ENCODE assay signal across 1 cellular context in the genomic region with DNA sequence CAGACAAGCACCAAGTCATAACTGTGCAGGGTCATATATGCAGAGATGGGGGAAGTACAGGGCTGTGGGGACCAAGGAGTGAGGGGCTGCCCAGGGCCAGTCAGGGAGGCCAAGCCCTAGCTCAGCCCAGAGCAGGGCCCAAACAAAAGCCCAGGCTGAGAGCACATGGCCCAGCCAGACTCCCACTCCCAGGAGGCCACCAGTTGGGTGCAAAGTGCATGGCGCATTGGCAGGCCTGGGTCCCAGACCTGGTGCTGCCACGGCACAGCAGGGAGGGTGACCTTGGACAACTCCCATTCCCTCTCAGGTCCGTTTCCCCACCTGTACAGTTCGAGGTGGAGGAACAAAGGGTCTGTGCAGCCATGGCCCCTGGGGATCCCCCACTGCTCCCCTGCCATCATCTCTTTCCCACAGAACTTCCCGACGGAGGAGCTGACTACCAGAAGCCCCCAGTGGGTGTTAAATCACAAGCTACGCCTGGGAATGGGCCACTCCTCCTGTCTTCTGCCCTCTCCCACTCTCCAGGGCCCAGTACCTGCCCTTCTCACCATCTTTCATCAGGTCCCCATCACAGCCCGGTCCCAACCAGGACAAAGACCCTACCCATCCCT.
TF ChIP-seq lines count a peak whose summit lies in the region.

No MANE protein-coding gene starts in this region.

TF ChIP-seq in HepG2, 621 proteins besides CTCF, POLR2A, EP300 and RAD21 (continued from another document and continues in another):
- TF ChIP-seq RARA (CRISPR knock-in tag; IDR thresholded peaks at IDR 0.05) (peak; percentile 70), ADNP (CRISPR knock-in tag; IDR thresholded peaks at IDR 0.05) (no peak), ZNF337 (CRISPR knock-in tag; IDR thresholded peaks at IDR 0.05; ENCODE audit: borderline replicate concordance, low read depth) (no peak), JUN (CRISPR knock-in tag; IDR thresholded peaks at IDR 0.05) (peak; percentile 62; the same call in 1 of the 2 replicates), GZF1 (CRISPR knock-in tag; IDR thresholded peaks at IDR 0.05) (peak; percentile 65), U2AF2 (IDR thresholded peaks at IDR 0.05; ENCODE audit: low read depth, low read length) (peak; percentile 27; the same call in 1 of the 2 replicates), ZNF160 (CRISPR knock-in tag; IDR thresholded peaks at IDR 0.05) (peak; percentile 49; the same call in 1 of the 2 replicates), ZNF614 (CRISPR knock-in tag; IDR thresholded peaks at IDR 0.05; ENCODE audit: borderline replicate concordance) (peak; percentile 69; the same call in 1 of the 2 replicates), GLI4 (CRISPR knock-in tag; IDR thresholded peaks at IDR 0.05; ENCODE audit: borderline replicate concordance) (no peak), ZBTB7B (CRISPR knock-in tag; IDR thresholded peaks at IDR 0.05) (peak; percentile 96), ZIK1 (CRISPR knock-in tag; IDR thresholded peaks at IDR 0.05; ENCODE audit: borderline replicate concordance, low read depth) (peak; percentile 81), SKI (IDR thresholded peaks at IDR 0.05; ENCODE audit: partially characterized antibody) (peak; percentile 66), ZNF562 (CRISPR knock-in tag; IDR thresholded peaks at IDR 0.05; ENCODE audit: borderline replicate concordance) (no peak), ZNF772 (CRISPR knock-in tag; IDR thresholded peaks at IDR 0.05) (peak; percentile 93), SRSF9 (IDR thresholded peaks at IDR 0.05; ENCODE audit: borderline replicate concordance, insufficient read depth, low read depth, low read length, poor library complexity, severe bottlenecking) (no peak), ZNF652 (CRISPR knock-in tag; IDR thresholded peaks at IDR 0.05; ENCODE audit: borderline replicate concordance, low read depth) (no peak), KLF11 (CRISPR knock-in tag; IDR thresholded peaks at IDR 0.05) (peak; percentile 86), ESRRA (CRISPR knock-in tag; IDR thresholded peaks at IDR 0.05; ENCODE audit: low read depth) (peak; percentile 95), NFE2 (CRISPR knock-in tag; IDR thresholded peaks at IDR 0.05) (no peak), ZNF724P (CRISPR knock-in tag; IDR thresholded peaks at IDR 0.05; ENCODE audit: borderline replicate concordance) (peak; percentile 72; the same call in 1 of the 2 replicates), SNAPC2 (CRISPR knock-in tag; IDR thresholded peaks at IDR 0.05) (no peak), FOXK1 (CRISPR knock-in tag; IDR thresholded peaks at IDR 0.05; ENCODE audit: borderline replicate concordance, low read depth) (peak; percentile 54; the same call in 1 of the 2 replicates), ZNF510 (CRISPR knock-in tag; IDR thresholded peaks at IDR 0.05; ENCODE audit: low read depth) (peak; percentile 93), ZNF33B (CRISPR knock-in tag; IDR thresholded peaks at IDR 0.05) (no peak; the same call in 1 of the 2 replicates), SIX4 (CRISPR knock-in tag; IDR thresholded peaks at IDR 0.05) (no peak; the same call in 1 of the 2 replicates), SOX13 (IDR thresholded peaks at IDR 0.05) (no peak), SOX13 (CRISPR knock-in tag; conservative IDR thresholded peaks at IDR 0.05 in 1 of 2, IDR thresholded peaks at IDR 0.05 in 1 of 2) (peak; percentile 29 to 64; a peak in 2 of 4 replicates), SNAI1 (CRISPR knock-in tag; IDR thresholded peaks at IDR 0.05; ENCODE audit: borderline replicate concordance) (no peak), ZKSCAN5 (CRISPR knock-in tag; IDR thresholded peaks at IDR 0.05) (no peak), ZNF609 (CRISPR knock-in tag; IDR thresholded peaks at IDR 0.05; ENCODE audit: borderline replicate concordance) (0 out of 2 replicates have a peak, but pooled peaks have one; percentile 75), NFIC (IDR thresholded peaks at IDR 0.05; ENCODE audit: low read length) (no peak), TERF1 (CRISPR knock-in tag; IDR thresholded peaks at IDR 0.05) (no peak; the same call in 1 of the 2 replicates), ZNF280B (CRISPR knock-in tag; IDR thresholded peaks at IDR 0.05; ENCODE audit: borderline replicate concordance) (peak; percentile 34; the same call in 1 of the 2 replicates), ZNF672 (CRISPR knock-in tag; IDR thresholded peaks at IDR 0.05) (no peak), ZNF83 (CRISPR knock-in tag; IDR thresholded peaks at IDR 0.05; ENCODE audit: borderline replicate concordance) (no peak), PBX3 (CRISPR knock-in tag; IDR thresholded peaks at IDR 0.05; ENCODE audit: borderline replicate concordance) (no peak)
- TF ChIP-seq, protein P1, sequence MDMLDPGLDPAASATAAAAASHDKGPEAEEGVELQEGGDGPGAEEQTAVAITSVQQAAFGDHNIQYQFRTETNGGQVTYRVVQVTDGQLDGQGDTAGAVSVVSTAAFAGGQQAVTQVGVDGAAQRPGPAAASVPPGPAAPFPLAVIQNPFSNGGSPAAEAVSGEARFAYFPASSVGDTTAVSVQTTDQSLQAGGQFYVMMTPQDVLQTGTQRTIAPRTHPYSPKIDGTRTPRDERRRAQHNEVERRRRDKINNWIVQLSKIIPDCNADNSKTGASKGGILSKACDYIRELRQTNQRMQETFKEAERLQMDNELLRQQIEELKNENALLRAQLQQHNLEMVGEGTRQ (IDR thresholded peaks at IDR 0.05; ENCODE audit: low read depth, low read length): peak; percentile 36; the same call in 1 of the 2 replicates
- TF ChIP-seq, protein P1 (CRISPR knock-in tag; IDR thresholded peaks at IDR 0.05; ENCODE audit: borderline replicate concordance): peak; percentile 50; the same call in 1 of the 2 replicates
- TF ChIP-seq, protein P2, sequence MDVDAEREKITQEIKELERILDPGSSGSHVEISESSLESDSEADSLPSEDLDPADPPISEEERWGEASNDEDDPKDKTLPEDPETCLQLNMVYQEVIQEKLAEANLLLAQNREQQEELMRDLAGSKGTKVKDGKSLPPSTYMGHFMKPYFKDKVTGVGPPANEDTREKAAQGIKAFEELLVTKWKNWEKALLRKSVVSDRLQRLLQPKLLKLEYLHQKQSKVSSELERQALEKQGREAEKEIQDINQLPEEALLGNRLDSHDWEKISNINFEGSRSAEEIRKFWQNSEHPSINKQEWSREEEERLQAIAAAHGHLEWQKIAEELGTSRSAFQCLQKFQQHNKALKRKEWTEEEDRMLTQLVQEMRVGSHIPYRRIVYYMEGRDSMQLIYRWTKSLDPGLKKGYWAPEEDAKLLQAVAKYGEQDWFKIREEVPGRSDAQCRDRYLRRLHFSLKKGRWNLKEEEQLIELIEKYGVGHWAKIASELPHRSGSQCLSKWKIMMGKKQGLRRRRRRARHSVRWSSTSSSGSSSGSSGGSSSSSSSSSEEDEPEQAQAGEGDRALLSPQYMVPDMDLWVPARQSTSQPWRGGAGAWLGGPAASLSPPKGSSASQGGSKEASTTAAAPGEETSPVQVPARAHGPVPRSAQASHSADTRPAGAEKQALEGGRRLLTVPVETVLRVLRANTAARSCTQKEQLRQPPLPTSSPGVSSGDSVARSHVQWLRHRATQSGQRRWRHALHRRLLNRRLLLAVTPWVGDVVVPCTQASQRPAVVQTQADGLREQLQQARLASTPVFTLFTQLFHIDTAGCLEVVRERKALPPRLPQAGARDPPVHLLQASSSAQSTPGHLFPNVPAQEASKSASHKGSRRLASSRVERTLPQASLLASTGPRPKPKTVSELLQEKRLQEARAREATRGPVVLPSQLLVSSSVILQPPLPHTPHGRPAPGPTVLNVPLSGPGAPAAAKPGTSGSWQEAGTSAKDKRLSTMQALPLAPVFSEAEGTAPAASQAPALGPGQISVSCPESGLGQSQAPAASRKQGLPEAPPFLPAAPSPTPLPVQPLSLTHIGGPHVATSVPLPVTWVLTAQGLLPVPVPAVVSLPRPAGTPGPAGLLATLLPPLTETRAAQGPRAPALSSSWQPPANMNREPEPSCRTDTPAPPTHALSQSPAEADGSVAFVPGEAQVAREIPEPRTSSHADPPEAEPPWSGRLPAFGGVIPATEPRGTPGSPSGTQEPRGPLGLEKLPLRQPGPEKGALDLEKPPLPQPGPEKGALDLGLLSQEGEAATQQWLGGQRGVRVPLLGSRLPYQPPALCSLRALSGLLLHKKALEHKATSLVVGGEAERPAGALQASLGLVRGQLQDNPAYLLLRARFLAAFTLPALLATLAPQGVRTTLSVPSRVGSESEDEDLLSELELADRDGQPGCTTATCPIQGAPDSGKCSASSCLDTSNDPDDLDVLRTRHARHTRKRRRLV (CRISPR knock-in tag; IDR thresholded peaks at IDR 0.05): 0 out of 2 replicates have a peak, but pooled peaks have one; percentile 66
- TF ChIP-seq, protein P3, sequence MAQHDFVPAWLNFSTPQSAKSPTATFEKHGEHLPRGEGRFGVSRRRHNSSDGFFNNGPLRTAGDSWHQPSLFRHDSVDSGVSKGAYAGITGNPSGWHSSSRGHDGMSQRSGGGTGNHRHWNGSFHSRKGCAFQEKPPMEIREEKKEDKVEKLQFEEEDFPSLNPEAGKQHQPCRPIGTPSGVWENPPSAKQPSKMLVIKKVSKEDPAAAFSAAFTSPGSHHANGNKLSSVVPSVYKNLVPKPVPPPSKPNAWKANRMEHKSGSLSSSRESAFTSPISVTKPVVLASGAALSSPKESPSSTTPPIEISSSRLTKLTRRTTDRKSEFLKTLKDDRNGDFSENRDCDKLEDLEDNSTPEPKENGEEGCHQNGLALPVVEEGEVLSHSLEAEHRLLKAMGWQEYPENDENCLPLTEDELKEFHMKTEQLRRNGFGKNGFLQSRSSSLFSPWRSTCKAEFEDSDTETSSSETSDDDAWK (CRISPR knock-in tag; IDR thresholded peaks at IDR 0.05): no peak
